ENCODE assay signal across 8 cellular contexts in genomic region chr1:228405979-228406265, GRCh38. TPM values are rescaled to one million over a fixed set of nuclear protein-coding genes. Genes with fewer than 3 reads are reported as not detected.
DNase-seq lines count a peak whose midpoint lies in the region; ATAC-seq and TF ChIP-seq lines count a peak whose summit lies in the region.

No MANE protein-coding gene starts in this region.

- no peaks in the 10 kb centered on the region for H3K9me3 Mint-ChIP-seq in naive B cell

- H3K4me1 Mint-ChIP-seq in naive B cell, result peaks cover 49 to 82% (median 51%) of the 10 kb centered on the region in 3 donors

- no peak for DNase-seq in Jurkat, Clone E6-1 (ENCODE audit: low read depth, low spot score)
- DNase-seq in coronary artery (ENCODE audit: low spot score) (no peak), naive B cell (no peak), posterior cingulate gyrus (no peak)
- DNase-seq in NK-92 treated with Interleukin-12 subunit alpha and Interleukin-12 subunit beta, amount 100 ng/mL, for 24 hours (lab: John Stamatoyannopoulos, UW), result no peak

- H3K27me3 Mint-ChIP-seq in naive B cell, result no peaks in the 10 kb centered on the region

- no peaks in the 10 kb centered on the region for H3K36me3 Mint-ChIP-seq in naive B cell

- peaks cover 46% of the 10 kb centered on the region for H3K36me3 ChIP-seq in BLaER1

- H4K20me1 ChIP-seq in BLaER1, result peaks cover 77% of the 10 kb centered on the region

- intact Hi-C loops in posterior cingulate gyrus (cut with DNase I), result loop anchor here (5.0 to 10.0 kb wide), 2 partner anchors 51 to 261 kb away; partner anchors contain the start of genes GJC2 and GUK1

- no peaks in the 10 kb centered on the region for H3K9me3 ChIP-seq in BLaER1

- peaks cover 47% of the 10 kb centered on the region for H3K4me1 ChIP-seq in BLaER1

- H3K27ac ChIP-seq in BLaER1 (peak overlapping the region; percentile 95), coronary artery (peak overlapping the region; percentile 46 to 89)

- peak; percentile 13 for ATAC-seq in GM21390 (IDR thresholded peaks at IDR 0.05; ENCODE audit: unreplicated experiment)
- no peak for ATAC-seq in naive B cell (ENCODE audit: low read depth in 2 of 2)
- no peak for ATAC-seq in GM21526 (IDR thresholded peaks at IDR 0.05; ENCODE audit: low FRiP score, unreplicated experiment)

- H3K27me3 ChIP-seq in BLaER1, result no peaks in the 10 kb centered on the region

- H3K9ac ChIP-seq in BLaER1, result peak overlapping the region; percentile 95

- H3K4me2 ChIP-seq in BLaER1, result peak overlapping the region; percentile 96

- H3K4me3 ChIP-seq in BLaER1 (peak overlapping the region; percentile 96), coronary artery (peak overlapping the region; percentile 86)
- peak overlapping the region; percentile 83 for H3K4me3 ChIP-seq in Jurkat, Clone E6-1 (ENCODE audit: low read length)

- TF ChIP-seq CTCF in coronary artery (IDR thresholded peaks at IDR 0.05), result no peak

- peak overlapping the region; percentile 89 to 97 (median 92) for H3K4me3 Mint-ChIP-seq in naive B cell

- peak overlapping the region in 5 of 6 donors; percentile 67 to 91 (median 82) for H3K27ac Mint-ChIP-seq in naive B cell

RNA-seq across cellular contexts. Expression of gene TRIM11, which starts 0.7 kb away (rescaled TPM):
- polyA plus RNA-seq in Jurkat, Clone E6-1 (2012; ENCODE audit: insufficient read depth, insufficient read length), result 23.6 TPM
- 10 to 100 TPM in 4 of 6 donors, 1 to 10 TPM in 1, not detected in 1; 8.3 to 20.8 (median 16.4) TPM for polyA plus RNA-seq in naive B cell (ENCODE audit: low read depth in 6 of 6)

RNA-seq across cellular contexts. Expression of gene TRIM17, which starts 10.7 kb away (rescaled TPM):
- polyA plus RNA-seq in Jurkat, Clone E6-1 (2012; ENCODE audit: insufficient read depth, insufficient read length), result not detected
- under 1 TPM in 4 of 6 donors, not detected in 2; 0.24 to 0.27 (median 0.26) TPM for polyA plus RNA-seq in naive B cell (ENCODE audit: low read depth in 6 of 6)
